1 cellular context compared by ENCODE assay signal in the genomic region with DNA sequence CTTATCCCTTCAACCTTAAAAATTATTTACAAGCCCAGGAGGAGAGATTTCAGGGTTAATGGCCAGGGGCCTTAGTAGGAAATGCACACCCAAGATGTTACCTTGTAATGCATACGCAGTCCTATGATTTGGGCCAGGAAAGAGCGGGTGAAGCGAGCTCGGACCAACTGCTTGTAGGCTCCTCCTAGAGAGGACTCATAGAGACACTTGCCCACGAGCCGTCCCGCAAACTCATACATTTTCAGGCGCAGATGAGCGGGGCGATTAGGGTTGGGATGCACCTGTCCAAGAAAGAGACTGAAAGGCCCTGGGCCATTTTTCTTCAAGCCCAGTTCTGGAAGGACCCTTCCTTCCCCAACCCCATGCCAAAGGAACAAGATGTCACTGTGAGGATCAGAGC.
TF ChIP-seq lines count a peak whose summit lies in the region.

No MANE protein-coding gene starts in this region.

TF ChIP-seq in IMR-90, 13 proteins besides CTCF, POLR2A, EP300 and RAD21:
- no peak for TF ChIP-seq NFE2L2 (IDR thresholded peaks at IDR 0.05; ENCODE audit: low read depth, low read length)
- TF ChIP-seq BHLHE40 (IDR thresholded peaks at IDR 0.05; ENCODE audit: low read depth, low read length) = no peak
- no peak for TF ChIP-seq MAZ (IDR thresholded peaks at IDR 0.05; ENCODE audit: borderline replicate concordance, low read depth, low read length)
- TF ChIP-seq RFX5 (IDR thresholded peaks at IDR 0.05; ENCODE audit: low read depth, low read length) = no peak
- no peak for TF ChIP-seq FOS (IDR thresholded peaks at IDR 0.05; ENCODE audit: low read depth, low read length)
- no peak for TF ChIP-seq CHD1 (IDR thresholded peaks at IDR 0.05; ENCODE audit: low read depth, low read length)
- no peak for TF ChIP-seq MAFK (IDR thresholded peaks at IDR 0.05; ENCODE audit: low read depth, low read length)
- TF ChIP-seq MXI1 (IDR thresholded peaks at IDR 0.05; ENCODE audit: borderline replicate concordance, low read depth, low read length) = no peak
